7 cellular contexts compared by ENCODE assay signal in the genomic region with DNA sequence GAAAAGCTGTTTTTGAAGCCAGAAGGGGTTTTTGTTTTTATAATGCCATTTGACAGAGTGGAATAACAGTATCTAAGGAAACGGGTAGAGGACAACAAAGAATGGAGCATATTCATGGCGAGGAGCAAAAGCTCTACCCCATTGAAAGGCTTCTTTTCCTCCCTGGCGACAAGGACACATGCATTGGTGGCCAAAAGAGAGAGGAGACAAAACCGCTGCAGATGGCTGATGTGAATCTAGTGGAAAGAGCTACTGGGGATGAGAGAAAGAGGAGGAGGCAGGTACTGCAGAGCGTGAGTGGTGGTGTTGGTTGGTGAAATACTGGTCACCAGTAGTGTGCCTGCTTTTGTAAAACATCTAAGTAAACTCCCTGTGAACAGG. TPM values are rescaled to one million over a fixed set of nuclear protein-coding genes. Genes with fewer than 3 reads are reported as not detected.
DNase-seq lines count a peak whose midpoint lies in the region; ATAC-seq and TF ChIP-seq lines count a peak whose summit lies in the region.

No MANE protein-coding gene starts in this region.

- peak; percentile 19 for DNase-seq in HFFc6
- no peak for DNase-seq in colonic mucosa
- no peak for DNase-seq in lower lobe of right lung
- DNase-seq in tibial nerve (ENCODE audit: low spot score in 2 of 2) = no peak
- no peak for DNase-seq in T1000 (lab: John Stamatoyannopoulos, UW)

- no peaks in the 10 kb centered on the region for H3K9me3 Mint-ChIP-seq in HFFc6

- peak overlapping the region; percentile 92 for H3K4me3 Mint-ChIP-seq in HFFc6

- H3K4me2 ChIP-seq in OCI-LY3 (ENCODE audit: low read length) = peak overlapping the region; percentile 97

- TF ChIP-seq POLR2A in tibial nerve (IDR thresholded peaks at IDR 0.05) = no peak

- H3K9me3 ChIP-seq in OCI-LY3 (ENCODE audit: insufficient read depth, low read length) (no peaks in the 10 kb centered on the region), colonic mucosa (no peaks in the 10 kb centered on the region), lower lobe of right lung (no peaks in the 10 kb centered on the region), tibial nerve (no peaks in the 10 kb centered on the region)

- peaks cover 83% of the 10 kb centered on the region for H3K4me1 Mint-ChIP-seq in HFFc6 (ENCODE audit: low read depth)

- peak in 1 of 2 donors; percentile 19 for ATAC-seq in lower lobe of right lung

- H3K27ac Mint-ChIP-seq in HFFc6 = peak overlapping the region; percentile 98

- no peak overlapping the region for H3K27ac ChIP-seq in OCI-LY3 (ENCODE audit: low read length)
- no peak overlapping the region for H3K27ac ChIP-seq in colonic mucosa
- H3K27ac ChIP-seq in lower lobe of right lung = peak overlapping the region; percentile 69
- peak overlapping the region; percentile 1 to 79 (median 68) for H3K27ac ChIP-seq in tibial nerve

- H3K36me3 ChIP-seq in OCI-LY3 (replicated peaks; ENCODE audit: low read depth, low read length) = no peaks in the 10 kb centered on the region
- no peaks in the 10 kb centered on the region for H3K36me3 ChIP-seq in colonic mucosa
- H3K36me3 ChIP-seq in lower lobe of right lung = no peaks in the 10 kb centered on the region
- H3K36me3 ChIP-seq in tibial nerve = no peaks in the 10 kb centered on the region

- peaks cover 10% of the 10 kb centered on the region; the same call in 1 of the 2 replicates for H3K79me2 ChIP-seq in OCI-LY3 (ENCODE audit: low read length)

- peaks cover 13% of the 10 kb centered on the region for H3K36me3 Mint-ChIP-seq in HFFc6 (ENCODE audit: low read depth)

- intact Hi-C loops in colonic mucosa (cut with DNase I) (no loop called here), lower lobe of right lung (cut with DNase I) (no loop called here)

- H3K4me1 ChIP-seq in OCI-LY3 (ENCODE audit: low read length) (peaks cover 9% of the 10 kb centered on the region), colonic mucosa (peaks cover 2% of the 10 kb centered on the region), lower lobe of right lung (peaks cover 19% of the 10 kb centered on the region), tibial nerve (peaks cover 0 to 52% (median 0%) of the 10 kb centered on the region in 4 donors)

- peak overlapping the region; percentile 85 for H3K4me3 ChIP-seq in OCI-LY3 (ENCODE audit: low read length)
- peak overlapping the region; percentile 48 for H3K4me3 ChIP-seq in colonic mucosa
- peak overlapping the region; percentile 69 for H3K4me3 ChIP-seq in lower lobe of right lung
- peak overlapping the region; percentile 49 to 70 (median 62) for H3K4me3 ChIP-seq in tibial nerve

- peak overlapping the region; percentile 90; the same call in 1 of the 2 replicates for H2AFZ ChIP-seq in OCI-LY3 (ENCODE audit: low read depth, low read length)

- H3K9ac ChIP-seq in OCI-LY3 (ENCODE audit: low read length) = peak overlapping the region; percentile 54
- peak overlapping the region; percentile 41 to 59 for H3K9ac ChIP-seq in colonic mucosa (ENCODE audit: low read depth in 2 of 2, low read length in 2 of 2)

- no peaks in the 10 kb centered on the region; the same call in 1 of the 2 replicates for H3K27me3 Mint-ChIP-seq in HFFc6 (ENCODE audit: insufficient read depth)

- peak; percentile 11 for TF ChIP-seq CTCF in GM12873 (IDR thresholded peaks at IDR 0.05; ENCODE audit: insufficient read depth, low read depth, low read length, missing control alignments)
- TF ChIP-seq CTCF in HFFc6 (IDR thresholded peaks at IDR 0.05) = no peak
- no peak for TF ChIP-seq CTCF in OCI-LY3 (IDR thresholded peaks at IDR 0.05; ENCODE audit: low read depth, low read length)
- TF ChIP-seq CTCF in colonic mucosa (IDR thresholded peaks at IDR 0.05) = no peak
- no peak for TF ChIP-seq CTCF in lower lobe of right lung (IDR thresholded peaks at IDR 0.05)
- no peak for TF ChIP-seq CTCF in tibial nerve (IDR thresholded peaks at IDR 0.05)

- no peak for TF ChIP-seq EP300 in tibial nerve (IDR thresholded peaks at IDR 0.05)

- 12 to 13% methylated on average over 5 of the region's 5 CpGs for WGBS in tibial nerve, 2 donors

- no peaks in the 10 kb centered on the region for H4K20me1 ChIP-seq in OCI-LY3 (ENCODE audit: insufficient read depth, low read length)

- H3K27me3 ChIP-seq in OCI-LY3 (ENCODE audit: low read depth, low read length) (no peaks in the 10 kb centered on the region), colonic mucosa (no peaks in the 10 kb centered on the region), lower lobe of right lung (ENCODE audit: low read depth) (no peaks in the 10 kb centered on the region), tibial nerve (no peaks in the 10 kb centered on the region)

RNA-seq across cellular contexts. Expression of gene APC, which starts 0.5 kb away (rescaled TPM):
- 10 to 100 TPM; 51.9 to 69.2 (median 53.9) TPM for total RNA-seq in HFFc6 (2021; fragmentation: NEBNext Ultra II Directional; extraction: Animal tissue kit (Norgen Biotek cat#: 25700))
- total RNA-seq in colonic mucosa (10 to 100 TPM; 36.0 to 36.8 TPM), lower lobe of right lung (47.7 TPM), tibial nerve (10 to 100 TPM; 70.4 to 91.9 (median 83.1) TPM)

Comparison
In these comparisons a context has a peak if more than half of its experiments do, and no peak if none do; other contexts are left out.
1. H3K27ac ChIP-seq: peak in lower lobe of right lung (single experiment) and tibial nerve (4 of 4); none in OCI-LY3 (single experiment) and colonic mucosa (single experiment).
2. Peak in every context shown above with its lines, with median percentiles within 50 percentile points of each other: H3K4me3 ChIP-seq.